8 cellular contexts compared by ENCODE assay signal in genomic region chr11:7511405-7511804, GRCh38. TPM values are rescaled to one million over a fixed set of nuclear protein-coding genes. Genes with fewer than 3 reads are reported as not detected.
DNase-seq lines count a peak whose midpoint lies in the region; ATAC-seq and TF ChIP-seq lines count a peak whose summit lies in the region.

No MANE protein-coding gene starts in this region.

- TF ChIP-seq CTCF in transverse colon (IDR thresholded peaks at IDR 0.05): no peak

- H3K4me1 ChIP-seq in transverse colon: peaks cover 12 to 41% (median 23%) of the 10 kb centered on the region in 4 donors

- DNase-seq in NCI-H2171 treated with DMSO at 0.1 percent for 48 hours (lab: John Stamatoyannopoulos, UW) (peak; percentile 37), NCI-H2171 (lab: John Stamatoyannopoulos, UW) (no peak), midbrain (lab: John Stamatoyannopoulos, UW) (peak; percentile 71), transverse colon (peak; percentile 53), NOMO-1 treated with DMSO at 0.1 percent for 48 hours (lab: John Stamatoyannopoulos, UW; ENCODE audit: unreplicated experiment) (no peak), T-helper 9 cell (no peak)
- DNase-seq in activated CD4-positive, alpha-beta T cell treated with anti-CD3 and anti-CD28 coated beads for 36 hours: no peak

- POLR2A ChIA-PET in activated CD4-positive, alpha-beta T cell treated with anti-CD3 and anti-CD28 coated beads for 36 hours (lab: Charles Lee): no interaction called here

- peaks cover 32% of the 10 kb centered on the region for H3K4me1 Mint-ChIP-seq in activated CD4-positive, alpha-beta T cell treated with anti-CD3 and anti-CD28 coated beads for 36 hours

- ATAC-seq in activated CD4-positive, alpha-beta T cell treated with anti-CD3 and anti-CD28 coated beads for 36 hours: no peak

- in situ Hi-C loops in transverse colon (cut with MboI; ENCODE audit: low pct_ligation_motif_present in 1 of 4, low pct_unique_long_range_greater_than_20kb in 1 of 4, low sequenced_read_pairs in 3 of 4): no loop called here

- CTCF ChIA-PET in activated CD4-positive, alpha-beta T cell treated with anti-CD3 and anti-CD28 coated beads for 36 hours (lab: Charles Lee): interaction anchor here (0.7 to 1.9 kb wide), 6 partner anchors 10 to 1185 kb away, joined by 3 to 7 read pairs (median 4); no protein-coding TSS in a partner anchor

- no peak overlapping the region for H3K27ac Mint-ChIP-seq in activated CD4-positive, alpha-beta T cell treated with anti-CD3 and anti-CD28 coated beads for 36 hours

- TF ChIP-seq POLR2A in transverse colon (IDR thresholded peaks at IDR 0.05): no peak

- H3K9me3 Mint-ChIP-seq in activated CD4-positive, alpha-beta T cell treated with anti-CD3 and anti-CD28 coated beads for 36 hours (ENCODE audit: low read depth): no peaks in the 10 kb centered on the region

- no peaks in the 10 kb centered on the region for H3K9me3 ChIP-seq in transverse colon

- no peak overlapping the region for H3K4me3 ChIP-seq in transverse colon

- no peaks in the 10 kb centered on the region for H3K36me3 ChIP-seq in transverse colon

- peaks cover 3% of the 10 kb centered on the region for H3K36me3 Mint-ChIP-seq in activated CD4-positive, alpha-beta T cell treated with anti-CD3 and anti-CD28 coated beads for 36 hours (ENCODE audit: low read depth)

- no peaks in the 10 kb centered on the region for H3K27me3 ChIP-seq in transverse colon

- H3K27ac ChIP-seq in cingulate gyrus (ENCODE audit: low read depth, low read length) (peak overlapping the region; percentile 95), transverse colon (peak overlapping the region; percentile 88 to 93 (median 89))

- no peak overlapping the region for H3K4me3 Mint-ChIP-seq in activated CD4-positive, alpha-beta T cell treated with anti-CD3 and anti-CD28 coated beads for 36 hours

- no peak for TF ChIP-seq EP300 in transverse colon (IDR thresholded peaks at IDR 0.05; ENCODE audit: low read depth)

- peaks cover 2% of the 10 kb centered on the region for H3K27me3 Mint-ChIP-seq in activated CD4-positive, alpha-beta T cell treated with anti-CD3 and anti-CD28 coated beads for 36 hours

- intact Hi-C loops in transverse colon (cut with DNase I; ENCODE audit: low total_unique reads): no loop called here
- intact Hi-C loops in activated CD4-positive, alpha-beta T cell treated with anti-CD3 and anti-CD28 coated beads for 36 hours (cut with DNase I, micrococcal nuclease): loop anchor here (5.0 to 10.0 kb wide), 5 partner anchors 764 to 1279 kb away; partner anchors contain the start of genes APBB1 (in 1 of the 2), ARFIP2 (in 1 of the 2), FHIP1B (in 1 of the 2) and ILK (in 1 of the 2)

- 27% methylated on average over 5 of the region's 5 CpGs; no CpG with 5 or more reads in 1 of the 2 donors for WGBS in transverse colon (ENCODE audit: low coverage in 1 of 2), 2 donors

RNA-seq across cellular contexts. Expression of gene PPFIBP2, which starts 2.4 kb away (rescaled TPM):
- 100 to 1,000 TPM in 1 of 4 donors, 10 to 100 TPM in 3; 36.0 to 257 (median 83.3) TPM for total RNA-seq in transverse colon
- 10 to 100 TPM in 1 of 2 experiments, 1 to 10 TPM in 1; 7.9 to 13.2 TPM for total RNA-seq in activated CD4-positive, alpha-beta T cell treated with anti-CD3 and anti-CD28 coated beads for 36 hours

RNA-seq across cellular contexts. Expression of gene OLFML1, which starts 26.1 kb away (rescaled TPM):
- total RNA-seq in transverse colon: 1 to 10 TPM in 2 of 4 donors, under 1 TPM in 1, not detected in 1; 0.20 to 4.8 (median 2.6) TPM
- not detected for total RNA-seq in activated CD4-positive, alpha-beta T cell treated with anti-CD3 and anti-CD28 coated beads for 36 hours

Comparison
In these comparisons a context has a peak if more than half of its experiments do, and no peak if none do; other contexts are left out.
1. DNase-seq: peak in NCI-H2171 treated with DMSO at 0.1 percent for 48 hours (single experiment), midbrain (single experiment) and transverse colon (single experiment); none in NCI-H2171 (single experiment), NOMO-1 treated with DMSO at 0.1 percent for 48 hours (single experiment), activated CD4-positive, alpha-beta T cell treated with anti-CD3 and anti-CD28 coated beads for 36 hours (single experiment) and T-helper 9 cell (single experiment).